In the genomic region with DNA sequence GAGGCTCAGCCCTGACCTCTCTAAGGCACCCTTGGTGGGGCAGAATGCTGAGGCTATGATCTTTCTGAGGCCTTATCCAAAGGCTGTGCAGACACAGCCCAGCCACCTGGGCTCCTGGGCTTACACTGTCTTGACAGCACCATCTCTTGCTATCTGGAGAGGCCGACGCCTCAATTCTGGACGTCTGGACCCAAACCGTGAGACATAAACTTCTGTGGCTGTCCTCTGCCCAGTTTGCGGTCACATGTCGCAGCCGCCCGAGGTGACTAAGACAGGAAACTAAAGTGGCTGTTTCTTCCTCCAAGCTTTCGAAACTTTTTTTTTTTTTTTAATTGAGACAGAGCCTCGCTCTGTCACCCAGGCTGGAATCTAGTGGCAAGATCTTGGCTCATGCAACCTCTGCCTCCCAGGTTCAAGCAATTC, we compare ENCODE assay signal across 1 cellular context.
TF ChIP-seq lines count a peak whose summit lies in the region.

No MANE protein-coding gene starts in this region.

TF ChIP-seq in K562, 482 proteins besides CTCF, POLR2A, EP300 and RAD21 (continues in another document):
- TF ChIP-seq EHMT2 (IDR thresholded peaks at IDR 0.05) (no peak), SMAD1 (IDR thresholded peaks at IDR 0.05; ENCODE audit: low read depth, low read length, partially characterized antibody) (no peak), RAD51 (IDR thresholded peaks at IDR 0.05; ENCODE audit: borderline replicate concordance, low read depth) (peak; percentile 25; the same call in 1 of the 2 replicates), RBM14 (IDR thresholded peaks at IDR 0.05; ENCODE audit: borderline replicate concordance, insufficient read depth, low read depth, low read length) (no peak), NEUROD1 (IDR thresholded peaks at IDR 0.05; ENCODE audit: borderline replicate concordance, low read depth, low read length, partially characterized antibody) (no peak), CEBPG (CRISPR knock-in tag; IDR thresholded peaks at IDR 0.05) (no peak), CEBPG (tag; conservative IDR thresholded peaks at IDR 0.05 in 1 of 2, IDR thresholded peaks at IDR 0.05 in 1 of 2) (peak; percentile 37 to 38; a peak in 3 of 4 replicates), SRSF1 (IDR thresholded peaks at IDR 0.05; ENCODE audit: low read depth, low read length) (no peak), TAL1 (IDR thresholded peaks at IDR 0.05) (no peak), ZBTB1 (CRISPR knock-in tag; IDR thresholded peaks at IDR 0.05; ENCODE audit: borderline replicate concordance, low read depth) (peak; percentile 62; the same call in 1 of the 2 replicates), POLR3G (IDR thresholded peaks at IDR 0.05; ENCODE audit: extremely low read depth, insufficient read length, insufficient replicate concordance) (no peak), ZNF384 (IDR thresholded peaks at IDR 0.05; ENCODE audit: low read depth, low read length) (peak; percentile 27), ZNF695 (CRISPR knock-in tag; IDR thresholded peaks at IDR 0.05) (no peak), HMG20B (CRISPR knock-in tag; IDR thresholded peaks at IDR 0.05) (no peak), PRPF4 (IDR thresholded peaks at IDR 0.05; ENCODE audit: insufficient read depth, low read depth, low read length, poor library complexity, severe bottlenecking) (no peak), BRD4 (IDR thresholded peaks at IDR 0.05) (no peak), JUND (IDR thresholded peaks at IDR 0.05; ENCODE audit: borderline replicate concordance, low read depth, low read length) (peak; percentile 48; the same call in 1 of the 2 replicates), JUND (tag; IDR thresholded peaks at IDR 0.05; ENCODE audit: borderline replicate concordance, low read depth, low read length) (peak; percentile 34; the same call in 1 of the 3 replicates), GABPA (tag; conservative IDR thresholded peaks at IDR 0.05; ENCODE audit: low read depth) (peak; percentile 53; the same call in 1 of the 2 replicates), ARHGAP35 (IDR thresholded peaks at IDR 0.05; ENCODE audit: partially characterized antibody) (no peak), SOX6 (IDR thresholded peaks at IDR 0.05) (0 out of 2 replicates have a peak, but pooled peaks have one; percentile 13), TEAD4 (IDR thresholded peaks at IDR 0.05; ENCODE audit: low read length) (0 out of 2 replicates have a peak, but pooled peaks have one; percentile 18), TEAD4 (CRISPR knock-in tag; IDR thresholded peaks at IDR 0.05; ENCODE audit: borderline replicate concordance) (no peak), SAP30 (IDR thresholded peaks at IDR 0.05; ENCODE audit: borderline replicate concordance, insufficient read depth, low read depth, low read length, poor library complexity, severe bottlenecking) (no peak), ZNF311 (CRISPR knock-in tag; IDR thresholded peaks at IDR 0.05) (no peak), HCFC1 (IDR thresholded peaks at IDR 0.05; ENCODE audit: low read depth, low read length) (no peak), ZEB2 (IDR thresholded peaks at IDR 0.05) (no peak), FOSL1 (tag; conservative IDR thresholded peaks at IDR 0.05) (peak; percentile 89), ZFP36 (IDR thresholded peaks at IDR 0.05; ENCODE audit: low read depth, low read length, partially characterized antibody) (no peak), KHSRP (IDR thresholded peaks at IDR 0.05) (no peak), ETV1 (tag; conservative IDR thresholded peaks at IDR 0.05; ENCODE audit: low read depth) (peak; percentile 60; the same call in 1 of the 2 replicates), BRF1 (IDR thresholded peaks at IDR 0.05; ENCODE audit: borderline replicate concordance, extremely low read depth, insufficient read length) (no peak), CEBPB (tag; IDR thresholded peaks at IDR 0.05) (no peak), SUPT5H (IDR thresholded peaks at IDR 0.05) (no peak)
- TF ChIP-seq, protein P1, sequence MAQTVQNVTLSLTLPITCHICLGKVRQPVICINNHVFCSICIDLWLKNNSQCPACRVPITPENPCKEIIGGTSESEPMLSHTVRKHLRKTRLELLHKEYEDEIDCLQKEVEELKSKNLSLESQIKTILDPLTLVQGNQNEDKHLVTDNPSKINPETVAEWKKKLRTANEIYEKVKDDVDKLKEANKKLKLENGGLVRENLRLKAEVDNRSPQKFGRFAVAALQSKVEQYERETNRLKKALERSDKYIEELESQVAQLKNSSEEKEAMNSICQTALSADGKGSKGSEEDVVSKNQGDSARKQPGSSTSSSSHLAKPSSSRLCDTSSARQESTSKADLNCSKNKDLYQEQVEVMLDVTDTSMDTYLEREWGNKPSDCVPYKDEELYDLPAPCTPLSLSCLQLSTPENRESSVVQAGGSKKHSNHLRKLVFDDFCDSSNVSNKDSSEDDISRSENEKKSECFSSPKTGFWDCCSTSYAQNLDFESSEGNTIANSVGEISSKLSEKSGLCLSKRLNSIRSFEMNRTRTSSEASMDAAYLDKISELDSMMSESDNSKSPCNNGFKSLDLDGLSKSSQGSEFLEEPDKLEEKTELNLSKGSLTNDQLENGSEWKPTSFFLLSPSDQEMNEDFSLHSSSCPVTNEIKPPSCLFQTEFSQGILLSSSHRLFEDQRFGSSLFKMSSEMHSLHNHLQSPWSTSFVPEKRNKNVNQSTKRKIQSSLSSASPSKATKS (CRISPR knock-in tag; IDR thresholded peaks at IDR 0.05) = no peak
- TF ChIP-seq, protein P2, sequence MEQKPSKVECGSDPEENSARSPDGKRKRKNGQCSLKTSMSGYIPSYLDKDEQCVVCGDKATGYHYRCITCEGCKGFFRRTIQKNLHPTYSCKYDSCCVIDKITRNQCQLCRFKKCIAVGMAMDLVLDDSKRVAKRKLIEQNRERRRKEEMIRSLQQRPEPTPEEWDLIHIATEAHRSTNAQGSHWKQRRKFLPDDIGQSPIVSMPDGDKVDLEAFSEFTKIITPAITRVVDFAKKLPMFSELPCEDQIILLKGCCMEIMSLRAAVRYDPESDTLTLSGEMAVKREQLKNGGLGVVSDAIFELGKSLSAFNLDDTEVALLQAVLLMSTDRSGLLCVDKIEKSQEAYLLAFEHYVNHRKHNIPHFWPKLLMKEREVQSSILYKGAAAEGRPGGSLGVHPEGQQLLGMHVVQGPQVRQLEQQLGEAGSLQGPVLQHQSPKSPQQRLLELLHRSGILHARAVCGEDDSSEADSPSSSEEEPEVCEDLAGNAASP (IDR thresholded peaks at IDR 0.05) = no peak
- TF ChIP-seq, protein P3, sequence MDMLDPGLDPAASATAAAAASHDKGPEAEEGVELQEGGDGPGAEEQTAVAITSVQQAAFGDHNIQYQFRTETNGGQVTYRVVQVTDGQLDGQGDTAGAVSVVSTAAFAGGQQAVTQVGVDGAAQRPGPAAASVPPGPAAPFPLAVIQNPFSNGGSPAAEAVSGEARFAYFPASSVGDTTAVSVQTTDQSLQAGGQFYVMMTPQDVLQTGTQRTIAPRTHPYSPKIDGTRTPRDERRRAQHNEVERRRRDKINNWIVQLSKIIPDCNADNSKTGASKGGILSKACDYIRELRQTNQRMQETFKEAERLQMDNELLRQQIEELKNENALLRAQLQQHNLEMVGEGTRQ (CRISPR knock-in tag; IDR thresholded peaks at IDR 0.05) = peak; percentile 57
- TF ChIP-seq, protein P4, sequence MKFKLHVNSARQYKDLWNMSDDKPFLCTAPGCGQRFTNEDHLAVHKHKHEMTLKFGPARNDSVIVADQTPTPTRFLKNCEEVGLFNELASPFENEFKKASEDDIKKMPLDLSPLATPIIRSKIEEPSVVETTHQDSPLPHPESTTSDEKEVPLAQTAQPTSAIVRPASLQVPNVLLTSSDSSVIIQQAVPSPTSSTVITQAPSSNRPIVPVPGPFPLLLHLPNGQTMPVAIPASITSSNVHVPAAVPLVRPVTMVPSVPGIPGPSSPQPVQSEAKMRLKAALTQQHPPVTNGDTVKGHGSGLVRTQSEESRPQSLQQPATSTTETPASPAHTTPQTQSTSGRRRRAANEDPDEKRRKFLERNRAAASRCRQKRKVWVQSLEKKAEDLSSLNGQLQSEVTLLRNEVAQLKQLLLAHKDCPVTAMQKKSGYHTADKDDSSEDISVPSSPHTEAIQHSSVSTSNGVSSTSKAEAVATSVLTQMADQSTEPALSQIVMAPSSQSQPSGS (CRISPR knock-in tag; IDR thresholded peaks at IDR 0.05) = no peak
- TF ChIP-seq, protein P5, sequence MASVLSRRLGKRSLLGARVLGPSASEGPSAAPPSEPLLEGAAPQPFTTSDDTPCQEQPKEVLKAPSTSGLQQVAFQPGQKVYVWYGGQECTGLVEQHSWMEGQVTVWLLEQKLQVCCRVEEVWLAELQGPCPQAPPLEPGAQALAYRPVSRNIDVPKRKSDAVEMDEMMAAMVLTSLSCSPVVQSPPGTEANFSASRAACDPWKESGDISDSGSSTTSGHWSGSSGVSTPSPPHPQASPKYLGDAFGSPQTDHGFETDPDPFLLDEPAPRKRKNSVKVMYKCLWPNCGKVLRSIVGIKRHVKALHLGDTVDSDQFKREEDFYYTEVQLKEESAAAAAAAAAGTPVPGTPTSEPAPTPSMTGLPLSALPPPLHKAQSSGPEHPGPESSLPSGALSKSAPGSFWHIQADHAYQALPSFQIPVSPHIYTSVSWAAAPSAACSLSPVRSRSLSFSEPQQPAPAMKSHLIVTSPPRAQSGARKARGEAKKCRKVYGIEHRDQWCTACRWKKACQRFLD (CRISPR knock-in tag; IDR thresholded peaks at IDR 0.05) = 0 out of 2 replicates have a peak, but pooled peaks have one; percentile 20
- TF ChIP-seq, protein P6, sequence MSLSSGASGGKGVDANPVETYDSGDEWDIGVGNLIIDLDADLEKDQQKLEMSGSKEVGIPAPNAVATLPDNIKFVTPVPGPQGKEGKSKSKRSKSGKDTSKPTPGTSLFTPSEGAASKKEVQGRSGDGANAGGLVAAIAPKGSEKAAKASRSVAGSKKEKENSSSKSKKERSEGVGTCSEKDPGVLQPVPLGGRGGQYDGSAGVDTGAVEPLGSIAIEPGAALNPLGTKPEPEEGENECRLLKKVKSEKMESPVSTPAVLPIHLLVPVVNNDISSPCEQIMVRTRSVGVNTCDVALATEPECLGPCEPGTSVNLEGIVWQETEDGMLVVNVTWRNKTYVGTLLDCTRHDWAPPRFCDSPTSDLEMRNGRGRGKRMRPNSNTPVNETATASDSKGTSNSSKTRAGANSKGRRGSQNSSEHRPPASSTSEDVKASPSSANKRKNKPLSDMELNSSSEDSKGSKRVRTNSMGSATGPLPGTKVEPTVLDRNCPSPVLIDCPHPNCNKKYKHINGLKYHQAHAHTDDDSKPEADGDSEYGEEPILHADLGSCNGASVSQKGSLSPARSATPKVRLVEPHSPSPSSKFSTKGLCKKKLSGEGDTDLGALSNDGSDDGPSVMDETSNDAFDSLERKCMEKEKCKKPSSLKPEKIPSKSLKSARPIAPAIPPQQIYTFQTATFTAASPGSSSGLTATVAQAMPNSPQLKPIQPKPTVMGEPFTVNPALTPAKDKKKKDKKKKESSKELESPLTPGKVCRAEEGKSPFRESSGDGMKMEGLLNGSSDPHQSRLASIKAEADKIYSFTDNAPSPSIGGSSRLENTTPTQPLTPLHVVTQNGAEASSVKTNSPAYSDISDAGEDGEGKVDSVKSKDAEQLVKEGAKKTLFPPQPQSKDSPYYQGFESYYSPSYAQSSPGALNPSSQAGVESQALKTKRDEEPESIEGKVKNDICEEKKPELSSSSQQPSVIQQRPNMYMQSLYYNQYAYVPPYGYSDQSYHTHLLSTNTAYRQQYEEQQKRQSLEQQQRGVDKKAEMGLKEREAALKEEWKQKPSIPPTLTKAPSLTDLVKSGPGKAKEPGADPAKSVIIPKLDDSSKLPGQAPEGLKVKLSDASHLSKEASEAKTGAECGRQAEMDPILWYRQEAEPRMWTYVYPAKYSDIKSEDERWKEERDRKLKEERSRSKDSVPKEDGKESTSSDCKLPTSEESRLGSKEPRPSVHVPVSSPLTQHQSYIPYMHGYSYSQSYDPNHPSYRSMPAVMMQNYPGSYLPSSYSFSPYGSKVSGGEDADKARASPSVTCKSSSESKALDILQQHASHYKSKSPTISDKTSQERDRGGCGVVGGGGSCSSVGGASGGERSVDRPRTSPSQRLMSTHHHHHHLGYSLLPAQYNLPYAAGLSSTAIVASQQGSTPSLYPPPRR (CRISPR knock-in tag; IDR thresholded peaks at IDR 0.05; ENCODE audit: borderline replicate concordance) = 0 out of 2 replicates have a peak, but pooled peaks have one; percentile 21
- TF ChIP-seq, protein P7, sequence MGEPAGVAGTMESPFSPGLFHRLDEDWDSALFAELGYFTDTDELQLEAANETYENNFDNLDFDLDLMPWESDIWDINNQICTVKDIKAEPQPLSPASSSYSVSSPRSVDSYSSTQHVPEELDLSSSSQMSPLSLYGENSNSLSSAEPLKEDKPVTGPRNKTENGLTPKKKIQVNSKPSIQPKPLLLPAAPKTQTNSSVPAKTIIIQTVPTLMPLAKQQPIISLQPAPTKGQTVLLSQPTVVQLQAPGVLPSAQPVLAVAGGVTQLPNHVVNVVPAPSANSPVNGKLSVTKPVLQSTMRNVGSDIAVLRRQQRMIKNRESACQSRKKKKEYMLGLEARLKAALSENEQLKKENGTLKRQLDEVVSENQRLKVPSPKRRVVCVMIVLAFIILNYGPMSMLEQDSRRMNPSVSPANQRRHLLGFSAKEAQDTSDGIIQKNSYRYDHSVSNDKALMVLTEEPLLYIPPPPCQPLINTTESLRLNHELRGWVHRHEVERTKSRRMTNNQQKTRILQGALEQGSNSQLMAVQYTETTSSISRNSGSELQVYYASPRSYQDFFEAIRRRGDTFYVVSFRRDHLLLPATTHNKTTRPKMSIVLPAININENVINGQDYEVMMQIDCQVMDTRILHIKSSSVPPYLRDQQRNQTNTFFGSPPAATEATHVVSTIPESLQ (CRISPR knock-in tag; IDR thresholded peaks at IDR 0.05) = no peak
- TF ChIP-seq, protein P8, sequence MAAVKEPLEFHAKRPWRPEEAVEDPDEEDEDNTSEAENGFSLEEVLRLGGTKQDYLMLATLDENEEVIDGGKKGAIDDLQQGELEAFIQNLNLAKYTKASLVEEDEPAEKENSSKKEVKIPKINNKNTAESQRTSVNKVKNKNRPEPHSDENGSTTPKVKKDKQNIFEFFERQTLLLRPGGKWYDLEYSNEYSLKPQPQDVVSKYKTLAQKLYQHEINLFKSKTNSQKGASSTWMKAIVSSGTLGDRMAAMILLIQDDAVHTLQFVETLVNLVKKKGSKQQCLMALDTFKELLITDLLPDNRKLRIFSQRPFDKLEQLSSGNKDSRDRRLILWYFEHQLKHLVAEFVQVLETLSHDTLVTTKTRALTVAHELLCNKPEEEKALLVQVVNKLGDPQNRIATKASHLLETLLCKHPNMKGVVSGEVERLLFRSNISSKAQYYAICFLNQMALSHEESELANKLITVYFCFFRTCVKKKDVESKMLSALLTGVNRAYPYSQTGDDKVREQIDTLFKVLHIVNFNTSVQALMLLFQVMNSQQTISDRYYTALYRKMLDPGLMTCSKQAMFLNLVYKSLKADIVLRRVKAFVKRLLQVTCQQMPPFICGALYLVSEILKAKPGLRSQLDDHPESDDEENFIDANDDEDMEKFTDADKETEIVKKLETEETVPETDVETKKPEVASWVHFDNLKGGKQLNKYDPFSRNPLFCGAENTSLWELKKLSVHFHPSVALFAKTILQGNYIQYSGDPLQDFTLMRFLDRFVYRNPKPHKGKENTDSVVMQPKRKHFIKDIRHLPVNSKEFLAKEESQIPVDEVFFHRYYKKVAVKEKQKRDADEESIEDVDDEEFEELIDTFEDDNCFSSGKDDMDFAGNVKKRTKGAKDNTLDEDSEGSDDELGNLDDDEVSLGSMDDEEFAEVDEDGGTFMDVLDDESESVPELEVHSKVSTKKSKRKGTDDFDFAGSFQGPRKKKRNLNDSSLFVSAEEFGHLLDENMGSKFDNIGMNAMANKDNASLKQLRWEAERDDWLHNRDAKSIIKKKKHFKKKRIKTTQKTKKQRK (IDR thresholded peaks at IDR 0.05; ENCODE audit: borderline replicate concordance, low read depth, low read length) = no peak
